In genomic region chr7:42677751-42678231, GRCh38 we compare ENCODE assay signal across 12 cellular contexts.
DNase-seq lines count a peak whose midpoint lies in the region; ATAC-seq, FAIRE-seq and TF ChIP-seq lines count a peak whose summit lies in the region.
"Had no signal": no experiment of that assay in that cellular context is flagged by ENCODE, and none has a peak within 500 bp of the region (broad histone marks: within the 10 kb centered on the region; RNA-seq: fewer than 3 reads in every experiment).

No MANE protein-coding gene starts in this region.

- WGBS in esophagus, 2 donors = 10 to 21% methylated on average over 2 of the region's 2 CpGs

- H3K36me3 ChIP-seq in right atrium auricular region (no peaks in the 10 kb centered on the region), esophagus (ENCODE audit: control insufficient read depth in 2 of 2, insufficient read depth in 2 of 2, low read length in 1 of 2) (no peaks in the 10 kb centered on the region)
- H3K36me3 ChIP-seq: thoracic aorta had no signal

- H3K4me3 Mint-ChIP-seq in activated naive CD4-positive, alpha-beta T cell treated with anti-CD3 and anti-CD28 coated beads, Interleukin-2, amount 10 ng/mL, durations not matched to agents 7 days and 5 days = no peak overlapping the region

- H3K27ac ChIP-seq in right atrium auricular region (peak overlapping the region in 1 of 2 donors; percentile 13), esophagus (ENCODE audit: low read depth in 2 of 2, low read length in 1 of 2) (peak overlapping the region; percentile 39 to 60)
- H3K27ac ChIP-seq: A549, thoracic aorta had no signal

- H3K4me1 Mint-ChIP-seq in activated naive CD4-positive, alpha-beta T cell treated with anti-CD3 and anti-CD28 coated beads, Interleukin-2, amount 10 ng/mL, durations not matched to agents 7 days and 5 days = no peaks in the 10 kb centered on the region

- H3K27me3 ChIP-seq in right atrium auricular region = no peaks in the 10 kb centered on the region
- H3K27me3 ChIP-seq in esophagus (ENCODE audit: control insufficient read depth in 1 of 2, insufficient read depth in 2 of 2, low read length in 2 of 2) = no peaks in the 10 kb centered on the region

- no peak for DNase-seq in Right ventricle myocardium superior
- no peak for DNase-seq in right atrium auricular region (ENCODE audit: low spot score)
- DNase-seq in myocyte (ENCODE audit: low read depth) = peak; percentile 72
- no peak for DNase-seq in frontal cortex (ENCODE audit: low spot score in 2 of 2)
- no peak for DNase-seq in activated CD4-positive, alpha-beta T cell treated with anti-CD3 and anti-CD28 coated beads, Interleukin-2, amount 50 U/mL, for 4 hours
- no peak for DNase-seq in activated naive CD4-positive, alpha-beta T cell treated with anti-CD3 and anti-CD28 coated beads, Interleukin-2, amount 10 ng/mL, durations not matched to agents 7 days and 5 days
- DNase-seq: SIG-M5 had no signal

- H3K9me3 Mint-ChIP-seq in activated naive CD4-positive, alpha-beta T cell treated with anti-CD3 and anti-CD28 coated beads, Interleukin-2, amount 10 ng/mL, durations not matched to agents 7 days and 5 days = no peaks in the 10 kb centered on the region

- TF ChIP-seq CTCF in right atrium auricular region (IDR thresholded peaks at IDR 0.05) = no peak

- H3K4me3 ChIP-seq in right atrium auricular region (no peak overlapping the region), esophagus (ENCODE audit: low read depth in 1 of 2, low read length in 2 of 2) (no peak overlapping the region)
- H3K4me3 ChIP-seq: A549, thoracic aorta had no signal

- intact Hi-C loops in Right ventricle myocardium superior (cut with DNase I) = no loop called here

- H3K4me1 ChIP-seq in right atrium auricular region (no peaks in the 10 kb centered on the region), esophagus (ENCODE audit: control insufficient read depth in 2 of 2, insufficient read depth in 2 of 2, low read length in 1 of 2) (no peaks in the 10 kb centered on the region)
- H3K4me1 ChIP-seq: A549 had no signal

- CTCF ChIA-PET in activated naive CD4-positive, alpha-beta T cell treated with anti-CD3 and anti-CD28 coated beads, Interleukin-2, amount 10 ng/mL, durations not matched to agents 7 days and 5 days (lab: Charles Lee) = no interaction called here

- no peaks in the 10 kb centered on the region for H3K27me3 Mint-ChIP-seq in activated naive CD4-positive, alpha-beta T cell treated with anti-CD3 and anti-CD28 coated beads, Interleukin-2, amount 10 ng/mL, durations not matched to agents 7 days and 5 days

- H3K27ac Mint-ChIP-seq in activated naive CD4-positive, alpha-beta T cell treated with anti-CD3 and anti-CD28 coated beads, Interleukin-2, amount 10 ng/mL, durations not matched to agents 7 days and 5 days = no peak overlapping the region

- H3K9me3 ChIP-seq in right atrium auricular region = peaks cover 0 to 7% of the 10 kb centered on the region in 2 donors
- H3K9me3 ChIP-seq in esophagus (ENCODE audit: control insufficient read depth in 2 of 2, insufficient read depth in 1 of 2, low read depth in 1 of 2, low read length in 1 of 2) = no peaks in the 10 kb centered on the region
- H3K9me3 ChIP-seq: A549, thoracic aorta had no signal

- no peaks in the 10 kb centered on the region for H3K36me3 Mint-ChIP-seq in activated naive CD4-positive, alpha-beta T cell treated with anti-CD3 and anti-CD28 coated beads, Interleukin-2, amount 10 ng/mL, durations not matched to agents 7 days and 5 days

- ATAC-seq in Right ventricle myocardium superior (ENCODE audit: poor library complexity) = peak; percentile 72
- ATAC-seq in GM21529 (IDR thresholded peaks at IDR 0.05; ENCODE audit: unreplicated experiment) = no peak
- ATAC-seq: A549 had no signal

- FAIRE-seq in frontal cortex (lab: Jason Lieb, UNC) = no peak
- FAIRE-seq: A549, colon had no signal
